In genomic region chr3:121692010-121692699, GRCh38 we compare ENCODE assay signal across 19 cellular contexts. TPM values are rescaled to one million over a fixed set of nuclear protein-coding genes. Genes with fewer than 3 reads are reported as not detected.
DNase-seq lines count a peak whose midpoint lies in the region; ATAC-seq, FAIRE-seq and TF ChIP-seq lines count a peak whose summit lies in the region.
"Had no signal": no experiment of that assay in that cellular context is flagged by ENCODE, and none has a peak within 500 bp of the region (broad histone marks: within the 10 kb centered on the region; RNA-seq: fewer than 3 reads in every experiment).

No MANE protein-coding gene starts in this region.

- H3K36me3 ChIP-seq in heart left ventricle = peaks cover 0 to 68% (median 50%) of the 10 kb centered on the region in 9 donors
- H3K36me3 ChIP-seq in CD4-positive, alpha-beta memory T cell (ENCODE audit: insufficient read depth, low read length) = peaks cover 9% of the 10 kb centered on the region

- CTCF ChIA-PET in activated naive CD4-positive, alpha-beta T cell treated with anti-CD3 and anti-CD28 coated beads, Interleukin-2, amount 10 ng/mL, durations not matched to agents 7 days and 5 days (lab: Charles Lee) = interaction anchor here (0.5 to 1.4 kb wide), 4 partner anchors 8 to 192 kb away, joined by 3 to 5 read pairs (median 4); partner anchors contain the start of gene HCLS1
- CTCF ChIA-PET in activated naive CD4-positive, alpha-beta T cell treated with anti-CD3 and anti-CD28 coated beads for 36 hours (lab: Charles Lee) = no interaction called here
- CTCF ChIA-PET in CD4-positive, alpha-beta memory T cell (lab: Charles Lee; ENCODE audit: partially characterized antibody) = interaction anchor here (1.4 kb wide), 2 partner anchors 8 to 987 kb away, joined by 3 to 4 read pairs; no protein-coding TSS in a partner anchor

- FAIRE-seq in GM19239 (lab: Jason Lieb, UNC) = peak; percentile 21
- FAIRE-seq: H1, K562 had no signal

- H3K27ac Mint-ChIP-seq in activated naive CD4-positive, alpha-beta T cell treated with anti-CD3 and anti-CD28 coated beads, Interleukin-2, amount 10 ng/mL, durations not matched to agents 7 days and 5 days = peak overlapping the region; percentile 15
- no peak overlapping the region for H3K27ac Mint-ChIP-seq in activated naive CD4-positive, alpha-beta T cell treated with anti-CD3 and anti-CD28 coated beads for 36 hours
- peak overlapping the region; percentile 8 for H3K27ac Mint-ChIP-seq in stimulated activated memory B cell treated with anti-CD40 and anti-IgM and Interleukin-4, amounts not matched to agents 10 μg/mL and 1 μg/mL and 100 μg/mL, for 72 hours
- H3K27ac Mint-ChIP-seq in CD4-positive, alpha-beta memory T cell = peak overlapping the region in 1 of 7 donors; percentile 36
- H3K27ac Mint-ChIP-seq: CD8-positive, alpha-beta T cell; HFFc6 had no signal

- no peak overlapping the region for H3K4me3 ChIP-seq in heart left ventricle
- no peak overlapping the region for H3K4me3 ChIP-seq in CD4-positive, alpha-beta memory T cell (ENCODE audit: low read length in 2 of 2)
- H3K4me3 ChIP-seq: K562 had no signal

- H3K27me3 Mint-ChIP-seq in activated naive CD4-positive, alpha-beta T cell treated with anti-CD3 and anti-CD28 coated beads, Interleukin-2, amount 10 ng/mL, durations not matched to agents 7 days and 5 days = no peaks in the 10 kb centered on the region
- H3K27me3 Mint-ChIP-seq in activated naive CD4-positive, alpha-beta T cell treated with anti-CD3 and anti-CD28 coated beads for 36 hours (ENCODE audit: low read depth) = no peaks in the 10 kb centered on the region
- H3K27me3 Mint-ChIP-seq in stimulated activated memory B cell treated with anti-CD40 and anti-IgM and Interleukin-4, amounts not matched to agents 10 μg/mL and 1 μg/mL and 100 μg/mL, for 72 hours = no peaks in the 10 kb centered on the region
- H3K27me3 Mint-ChIP-seq in CD4-positive, alpha-beta memory T cell = no peaks in the 10 kb centered on the region

- no peaks in the 10 kb centered on the region for H3K9me3 ChIP-seq in heart left ventricle
- H3K9me3 ChIP-seq in CD4-positive, alpha-beta memory T cell (ENCODE audit: control insufficient read depth in 1 of 2, low read length in 2 of 2) = no peaks in the 10 kb centered on the region

- no peaks in the 10 kb centered on the region for H3K27me3 ChIP-seq in heart left ventricle
- H3K27me3 ChIP-seq in CD4-positive, alpha-beta memory T cell (ENCODE audit: insufficient read depth, low read length) = no peaks in the 10 kb centered on the region

- DNase-seq in activated naive CD4-positive, alpha-beta T cell treated with anti-CD3 and anti-CD28 coated beads, Interleukin-2, amount 10 ng/mL, durations not matched to agents 7 days and 5 days = no peak
- DNase-seq in activated naive CD4-positive, alpha-beta T cell treated with anti-CD3 and anti-CD28 coated beads for 36 hours = no peak
- no peak for DNase-seq in GM19239 (ENCODE audit: insufficient read length, low spot score)
- no peak for DNase-seq in heart left ventricle
- DNase-seq in NCI-H2029 treated with DMSO at 0.1 percent for 48 hours (lab: John Stamatoyannopoulos, UW) = no peak
- no peak for DNase-seq in CD4-positive, alpha-beta memory T cell
- DNase-seq: ACHN; CD8-positive, alpha-beta T cell; DND-41; GDM1; HFFc6; NCI-H1092 treated with DMSO at 0.1 percent for 48 hours; NCI-H1694; NCI-H446 treated with DMSO at 0.1 percent for 48 hours; NCI-H748 treated with DMSO at 0.1 percent for 48 hours had no signal

- H3K4me3 Mint-ChIP-seq in activated naive CD4-positive, alpha-beta T cell treated with anti-CD3 and anti-CD28 coated beads, Interleukin-2, amount 10 ng/mL, durations not matched to agents 7 days and 5 days = no peak overlapping the region
- H3K4me3 Mint-ChIP-seq in activated naive CD4-positive, alpha-beta T cell treated with anti-CD3 and anti-CD28 coated beads for 36 hours = no peak overlapping the region
- H3K4me3 Mint-ChIP-seq in stimulated activated memory B cell treated with anti-CD40 and anti-IgM and Interleukin-4, amounts not matched to agents 10 μg/mL and 1 μg/mL and 100 μg/mL, for 72 hours = no peak overlapping the region
- no peak overlapping the region for H3K4me3 Mint-ChIP-seq in CD4-positive, alpha-beta memory T cell
- H3K4me3 Mint-ChIP-seq: CD8-positive, alpha-beta T cell; HFFc6 had no signal

- H3K36me3 Mint-ChIP-seq in activated naive CD4-positive, alpha-beta T cell treated with anti-CD3 and anti-CD28 coated beads, Interleukin-2, amount 10 ng/mL, durations not matched to agents 7 days and 5 days = peaks cover 35% of the 10 kb centered on the region
- H3K36me3 Mint-ChIP-seq in activated naive CD4-positive, alpha-beta T cell treated with anti-CD3 and anti-CD28 coated beads for 36 hours (ENCODE audit: low read depth) = peaks cover 35% of the 10 kb centered on the region
- H3K36me3 Mint-ChIP-seq in stimulated activated memory B cell treated with anti-CD40 and anti-IgM and Interleukin-4, amounts not matched to agents 10 μg/mL and 1 μg/mL and 100 μg/mL, for 72 hours = peaks cover 43% of the 10 kb centered on the region
- peaks cover 39 to 40% of the 10 kb centered on the region in 2 donors for H3K36me3 Mint-ChIP-seq in CD4-positive, alpha-beta memory T cell

- H3K4me1 Mint-ChIP-seq in activated naive CD4-positive, alpha-beta T cell treated with anti-CD3 and anti-CD28 coated beads, Interleukin-2, amount 10 ng/mL, durations not matched to agents 7 days and 5 days = peaks cover 18% of the 10 kb centered on the region
- H3K4me1 Mint-ChIP-seq in activated naive CD4-positive, alpha-beta T cell treated with anti-CD3 and anti-CD28 coated beads for 36 hours (ENCODE audit: low read depth) = peaks cover 7% of the 10 kb centered on the region
- H3K4me1 Mint-ChIP-seq in stimulated activated memory B cell treated with anti-CD40 and anti-IgM and Interleukin-4, amounts not matched to agents 10 μg/mL and 1 μg/mL and 100 μg/mL, for 72 hours = peaks cover 18% of the 10 kb centered on the region
- peaks cover 0 to 5% (median 0%) of the 10 kb centered on the region in 4 donors for H3K4me1 Mint-ChIP-seq in CD4-positive, alpha-beta memory T cell

- TF ChIP-seq POLR2A in heart left ventricle (IDR thresholded peaks at IDR 0.05) = no peak

- peak overlapping the region in 7 of 12 donors; percentile 17 to 55 (median 39) for H3K27ac ChIP-seq in heart left ventricle
- H3K27ac ChIP-seq in CD4-positive, alpha-beta memory T cell (ENCODE audit: low read depth, low read length) = no peak overlapping the region
- H3K27ac ChIP-seq: HL-60 had no signal

- TF ChIP-seq CTCF in heart left ventricle (IDR thresholded peaks at IDR 0.05) = no peak

- POLR2A ChIA-PET in CD4-positive, alpha-beta memory T cell (lab: Charles Lee; ENCODE audit: partially characterized antibody) = interaction anchor here (0.7 kb wide), 1 partner anchor 28 kb away, joined by 3 read pairs; no protein-coding TSS in a partner anchor

- H3K4me1 ChIP-seq in heart left ventricle = peaks cover 0 to 21% (median 6%) of the 10 kb centered on the region in 12 donors
- H3K4me1 ChIP-seq in CD4-positive, alpha-beta memory T cell (ENCODE audit: insufficient read depth, low read length) = no peaks in the 10 kb centered on the region

- peaks cover 2% of the 10 kb centered on the region for H3K9me3 Mint-ChIP-seq in activated naive CD4-positive, alpha-beta T cell treated with anti-CD3 and anti-CD28 coated beads, Interleukin-2, amount 10 ng/mL, durations not matched to agents 7 days and 5 days
- H3K9me3 Mint-ChIP-seq in activated naive CD4-positive, alpha-beta T cell treated with anti-CD3 and anti-CD28 coated beads for 36 hours = no peaks in the 10 kb centered on the region
- H3K9me3 Mint-ChIP-seq in stimulated activated memory B cell treated with anti-CD40 and anti-IgM and Interleukin-4, amounts not matched to agents 10 μg/mL and 1 μg/mL and 100 μg/mL, for 72 hours = no peaks in the 10 kb centered on the region
- H3K9me3 Mint-ChIP-seq in CD4-positive, alpha-beta memory T cell = peaks cover 0 to 2% (median 0%) of the 10 kb centered on the region in 8 donors
- H3K9me3 Mint-ChIP-seq: CD8-positive, alpha-beta T cell; HFFc6 had no signal

- peak in 3 of 4 donors; percentile 57 to 73 (median 61) for ATAC-seq in heart left ventricle
- ATAC-seq in stimulated activated memory B cell treated with anti-CD40 and anti-IgM and Interleukin-4, amounts not matched to agents 10 μg/mL and 1 μg/mL and 100 μg/mL, for 72 hours = no peak
- ATAC-seq: CD8-positive, alpha-beta T cell; K562 had no signal

- WGBS in heart left ventricle, 4 donors = 64 to 83% (median 76%) methylated on average over 2 of the region's 2 CpGs

- intact Hi-C loops in activated naive CD4-positive, alpha-beta T cell treated with anti-CD3 and anti-CD28 coated beads for 36 hours (cut with micrococcal nuclease) = no loop called here
- intact Hi-C loops in heart left ventricle (cut with DNase I) = no loop called here
- intact Hi-C loops in CD4-positive, alpha-beta memory T cell (cut with micrococcal nuclease) = no loop called here

RNA-seq across cellular contexts. Expression of gene HCLS1, which starts 31.5 kb away (rescaled TPM):
- 100 to 1,000 TPM; 240 to 248 TPM for total RNA-seq in activated naive CD4-positive, alpha-beta T cell treated with anti-CD3 and anti-CD28 coated beads for 36 hours
- total RNA-seq in heart left ventricle = 10 to 100 TPM in 7 of 9 donors, 1 to 10 TPM in 2; 7.4 to 72.4 (median 10.6) TPM
- polyA plus RNA-seq in heart left ventricle = 10 to 100 TPM in 1 of 2 donors, 1 to 10 TPM in 1; 8.9 to 18.0 TPM
- 100 to 1,000 TPM; 336 TPM for total RNA-seq in CD4-positive, alpha-beta memory T cell
- 100 to 1,000 TPM; 441 to 503 TPM for polyA plus RNA-seq in CD4-positive, alpha-beta memory T cell

RNA-seq across cellular contexts. Expression of gene GOLGB1, which starts 57.4 kb away (rescaled TPM):
- total RNA-seq in activated naive CD4-positive, alpha-beta T cell treated with anti-CD3 and anti-CD28 coated beads for 36 hours = 10 to 100 TPM; 18.2 to 19.7 TPM
- total RNA-seq in heart left ventricle = 10 to 100 TPM; 28.5 to 90.9 (median 44.9) TPM
- 10 to 100 TPM; 14.4 to 21.4 TPM for polyA plus RNA-seq in heart left ventricle
- 10 to 100 TPM; 45.7 to 49.3 TPM for total RNA-seq in CD4-positive, alpha-beta memory T cell
- 10 to 100 TPM in 1 of 2 donors, 1 to 10 TPM in 1; 1.3 to 19.0 TPM for polyA plus RNA-seq in CD4-positive, alpha-beta memory T cell
